In the genomic region with DNA sequence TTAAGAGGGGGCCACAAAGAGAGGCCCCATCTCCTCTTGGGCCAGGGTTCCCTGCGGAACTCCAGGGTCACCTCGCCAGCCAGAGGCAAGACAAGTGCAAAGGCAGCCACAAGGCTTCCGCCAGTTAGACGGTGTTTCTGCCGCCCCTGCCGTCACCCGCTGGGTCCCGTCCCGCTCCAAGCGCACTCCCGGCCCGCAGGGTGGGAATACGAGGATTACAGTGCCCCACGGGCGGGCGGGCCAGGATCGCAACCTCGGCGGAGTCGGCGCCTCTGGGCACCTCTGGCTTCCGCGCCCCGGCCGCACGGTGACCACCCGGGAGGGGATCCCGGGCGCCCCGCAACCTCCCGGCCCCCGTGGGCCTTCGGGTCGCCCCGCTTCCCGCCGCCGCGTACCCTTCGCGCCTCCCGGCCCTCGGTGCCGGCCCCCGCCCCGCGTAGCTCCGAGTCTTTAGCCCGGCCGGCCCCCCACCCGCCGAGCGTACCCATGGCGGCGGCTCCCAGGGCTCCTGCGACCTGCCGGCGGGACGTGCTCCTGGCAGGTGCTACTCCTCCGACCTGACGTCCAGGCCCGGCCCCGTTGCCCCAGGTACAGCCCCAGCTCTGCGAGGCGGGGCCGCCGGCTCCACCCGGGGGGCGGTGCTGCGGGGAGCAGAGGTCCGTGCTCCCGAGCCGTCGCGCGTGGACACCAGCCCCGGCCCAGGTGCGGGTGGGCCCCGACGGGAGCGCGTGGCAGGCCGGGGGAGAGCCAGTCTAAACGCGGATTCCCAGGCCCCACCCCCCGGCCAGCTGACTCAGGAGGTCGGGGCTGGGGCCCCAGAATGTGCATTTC, we compare ENCODE assay signal across 9 cellular contexts. TPM values are rescaled to one million over a fixed set of nuclear protein-coding genes. Genes with fewer than 3 reads are reported as not detected.
A peak's percentile ranks its signal among the peaks of the same experiment; 100 is the strongest.
DNase-seq lines count a peak whose midpoint lies in the region; ATAC-seq, FAIRE-seq and TF ChIP-seq lines count a peak whose summit lies in the region.
"Had no signal": no experiment of that assay in that cellular context is flagged by ENCODE, and none has a peak within 500 bp of the region (broad histone marks: within the 10 kb centered on the region; RNA-seq: fewer than 3 reads in every experiment).

A gene with protein sequence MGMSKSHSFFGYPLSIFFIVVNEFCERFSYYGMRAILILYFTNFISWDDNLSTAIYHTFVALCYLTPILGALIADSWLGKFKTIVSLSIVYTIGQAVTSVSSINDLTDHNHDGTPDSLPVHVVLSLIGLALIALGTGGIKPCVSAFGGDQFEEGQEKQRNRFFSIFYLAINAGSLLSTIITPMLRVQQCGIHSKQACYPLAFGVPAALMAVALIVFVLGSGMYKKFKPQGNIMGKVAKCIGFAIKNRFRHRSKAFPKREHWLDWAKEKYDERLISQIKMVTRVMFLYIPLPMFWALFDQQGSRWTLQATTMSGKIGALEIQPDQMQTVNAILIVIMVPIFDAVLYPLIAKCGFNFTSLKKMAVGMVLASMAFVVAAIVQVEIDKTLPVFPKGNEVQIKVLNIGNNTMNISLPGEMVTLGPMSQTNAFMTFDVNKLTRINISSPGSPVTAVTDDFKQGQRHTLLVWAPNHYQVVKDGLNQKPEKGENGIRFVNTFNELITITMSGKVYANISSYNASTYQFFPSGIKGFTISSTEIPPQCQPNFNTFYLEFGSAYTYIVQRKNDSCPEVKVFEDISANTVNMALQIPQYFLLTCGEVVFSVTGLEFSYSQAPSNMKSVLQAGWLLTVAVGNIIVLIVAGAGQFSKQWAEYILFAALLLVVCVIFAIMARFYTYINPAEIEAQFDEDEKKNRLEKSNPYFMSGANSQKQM (minus strand): TSS at position 562 of the 831 bp plus-strand sequence. CDS start 74 bp downstream, at position 488.

- no peaks in the 10 kb centered on the region for H3K27me3 ChIP-seq in right lobe of liver
- H3K27me3 ChIP-seq in subcutaneous abdominal adipose tissue (ENCODE audit: control insufficient read depth in 5 of 5, insufficient read depth in 4 of 5, low read length in 5 of 5) = peaks cover 9 to 29% (median 18%) of the 10 kb centered on the region in 5 donors

- intact Hi-C loops in right lobe of liver (cut with DNase I) = no loop called here
- intact Hi-C loops in activated CD4-positive, alpha-beta memory T cell treated with anti-CD3 and anti-CD28 coated beads for 36 hours (cut with micrococcal nuclease) = no loop called here

- H3K9ac ChIP-seq in subcutaneous abdominal adipose tissue (ENCODE audit: low read length in 5 of 5) = peak within 1 kb of the TSS in 2 of 5 donors; percentile 23 to 60

- peaks cover 0 to 19% (median 9%) of the 10 kb centered on the region in 4 donors for H3K4me1 ChIP-seq in right lobe of liver
- H3K4me1 ChIP-seq in subcutaneous abdominal adipose tissue (ENCODE audit: control insufficient read depth in 5 of 5, insufficient read depth in 5 of 5, low read length in 5 of 5) = peaks cover 0 to 17% (median 14%) of the 10 kb centered on the region in 5 donors

- peak within 1 kb of the TSS; percentile 53 for H3K4me3 Mint-ChIP-seq in chondrocyte (ENCODE audit: unreplicated experiment)
- H3K4me3 Mint-ChIP-seq in activated CD4-positive, alpha-beta memory T cell treated with anti-CD3 and anti-CD28 coated beads for 36 hours = no peak within 1 kb of the TSS

- CTCF ChIA-PET in activated CD4-positive, alpha-beta memory T cell treated with anti-CD3 and anti-CD28 coated beads for 36 hours (lab: Charles Lee) = no interaction called here

- TF ChIP-seq POLR2A in right lobe of liver (IDR thresholded peaks at IDR 0.05) = peak; percentile 54
- TF ChIP-seq POLR2A in GM12892 (IDR thresholded peaks at IDR 0.05; ENCODE audit: low read depth, low read length) = no peak

- no peaks in the 10 kb centered on the region for H3K9me3 ChIP-seq in right lobe of liver
- peaks cover 0 to 4% (median 0%) of the 10 kb centered on the region in 5 donors for H3K9me3 ChIP-seq in subcutaneous abdominal adipose tissue (ENCODE audit: control insufficient read depth in 5 of 5, low read length in 5 of 5)

- H3K36me3 Mint-ChIP-seq in chondrocyte (ENCODE audit: low read depth) = peaks cover 3% of the 10 kb centered on the region
- H3K36me3 Mint-ChIP-seq in activated CD4-positive, alpha-beta memory T cell treated with anti-CD3 and anti-CD28 coated beads for 36 hours = no peaks in the 10 kb centered on the region

- TF ChIP-seq CTCF in chondrocyte (IDR thresholded peaks at IDR 0.05) (no peak), right lobe of liver (IDR thresholded peaks at IDR 0.05) (no peak)

- ATAC-seq in right lobe of liver = peak; percentile 60 to 88 (median 78)

- H3K27ac Mint-ChIP-seq in chondrocyte (ENCODE audit: unreplicated experiment) = no peak within 1 kb of the TSS
- H3K27ac Mint-ChIP-seq in activated CD4-positive, alpha-beta memory T cell treated with anti-CD3 and anti-CD28 coated beads for 36 hours = no peak within 1 kb of the TSS

- H3K4me3 ChIP-seq in right lobe of liver (peak within 1 kb of the TSS; percentile 43 to 74 (median 66)), subcutaneous abdominal adipose tissue (ENCODE audit: low read depth in 1 of 5, low read length in 5 of 5) (peak within 1 kb of the TSS; percentile 56 to 65 (median 60))

- H3K36me3 ChIP-seq in right lobe of liver = no peaks in the 10 kb centered on the region
- no peaks in the 10 kb centered on the region for H3K36me3 ChIP-seq in subcutaneous abdominal adipose tissue (ENCODE audit: control insufficient read depth in 5 of 5, insufficient read depth in 5 of 5, low read length in 5 of 5)

- H3K27ac ChIP-seq in right lobe of liver = peak within 1 kb of the TSS in 2 of 3 donors; percentile 70 to 71
- H3K27ac ChIP-seq in subcutaneous abdominal adipose tissue (ENCODE audit: low read depth, low read length) = no peak within 1 kb of the TSS
- H3K27ac ChIP-seq: epithelial cell of prostate had no signal

- peaks cover 8% of the 10 kb centered on the region for H3K4me1 Mint-ChIP-seq in chondrocyte (ENCODE audit: low read depth)
- H3K4me1 Mint-ChIP-seq in activated CD4-positive, alpha-beta memory T cell treated with anti-CD3 and anti-CD28 coated beads for 36 hours (ENCODE audit: low read depth) = no peaks in the 10 kb centered on the region

- 0% methylated on average over 15 of the region's 87 CpGs for WGBS in right lobe of liver (ENCODE audit: insufficient coverage, low coverage, low lambda C conversion rate, missing lambda C conversion rate)

- DNase-seq in DMS53 (lab: John Stamatoyannopoulos, UW) (peak; percentile 52), DMS53 treated with DMSO at 0.1 percent for 48 hours (lab: John Stamatoyannopoulos, UW; ENCODE audit: unreplicated experiment) (no peak), chondrocyte (ENCODE audit: low spot score) (no peak), right lobe of liver (peak; percentile 56 to 82 (median 80)), GM12892 (ENCODE audit: insufficient read length) (no peak), DMS153 (lab: John Stamatoyannopoulos, UW) (no peak)
- no peak for DNase-seq in activated CD4-positive, alpha-beta memory T cell treated with anti-CD3 and anti-CD28 coated beads for 36 hours

- POLR2A ChIA-PET in activated CD4-positive, alpha-beta memory T cell treated with anti-CD3 and anti-CD28 coated beads for 36 hours (lab: Charles Lee) = no interaction called here

- FAIRE-seq in GM12892 (lab: Jason Lieb, UNC) = no peak

- peaks cover 6% of the 10 kb centered on the region for H3K9me3 Mint-ChIP-seq in chondrocyte (ENCODE audit: low read depth)
- H3K9me3 Mint-ChIP-seq in activated CD4-positive, alpha-beta memory T cell treated with anti-CD3 and anti-CD28 coated beads for 36 hours = peaks cover 9% of the 10 kb centered on the region

- H3K27me3 Mint-ChIP-seq in chondrocyte (ENCODE audit: low read depth) = peaks cover 49% of the 10 kb centered on the region
- H3K27me3 Mint-ChIP-seq in activated CD4-positive, alpha-beta memory T cell treated with anti-CD3 and anti-CD28 coated beads for 36 hours = peaks cover 58% of the 10 kb centered on the region

RNA-seq across cellular contexts. Expression of the gene that starts here (rescaled TPM):
- total RNA-seq in chondrocyte (not detected in 3 replicates), right lobe of liver (10 to 100 TPM; 13.5 to 26.8 (median 17.3) TPM)
- not detected for total RNA-seq in activated CD4-positive, alpha-beta memory T cell treated with anti-CD3 and anti-CD28 coated beads for 36 hours
- polyA plus RNA-seq in GM12892 (2012; ENCODE audit: missing spikeins) = not detected

Comparison
In these comparisons a context has a peak if more than half of its experiments do, and no peak if none do; other contexts are left out.
1. RNA of the gene that starts here (total RNA-seq): 13.5 to 26.8 TPM in right lobe of liver; not detected in chondrocyte and not detected in activated CD4-positive, alpha-beta memory T cell treated with anti-CD3 and anti-CD28 coated beads for 36 hours; every median in the first group is over 10 times any median in the second.
2. DNase-seq: peak in DMS53 (single experiment) and right lobe of liver (3 of 3); none in DMS53 treated with DMSO at 0.1 percent for 48 hours (single experiment), chondrocyte (single experiment), activated CD4-positive, alpha-beta memory T cell treated with anti-CD3 and anti-CD28 coated beads for 36 hours (single experiment), GM12892 (single experiment) and DMS153 (single experiment).